In the genomic region with DNA sequence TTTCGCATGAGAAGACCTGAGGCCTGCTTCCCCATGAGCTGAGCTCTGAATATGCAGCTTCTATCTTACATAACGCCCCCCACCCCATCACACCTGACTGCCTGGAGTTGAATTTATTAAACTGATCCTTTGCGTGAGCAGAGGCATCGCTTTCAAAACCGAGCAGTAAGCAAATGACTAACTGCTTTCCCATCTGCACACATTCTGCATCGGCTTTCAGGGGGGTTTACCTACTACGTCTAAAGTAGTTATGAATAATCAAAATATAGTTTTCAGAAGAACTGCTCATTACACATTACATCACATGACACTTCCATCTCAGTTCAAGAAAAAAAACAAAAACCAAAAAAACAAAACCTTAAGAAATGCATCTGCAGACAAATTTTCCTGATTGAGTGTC, we compare ENCODE assay signal across 13 cellular contexts. TPM values are rescaled to one million over a fixed set of nuclear protein-coding genes. Genes with fewer than 3 reads are reported as not detected.
DNase-seq lines count a peak whose midpoint lies in the region; ATAC-seq and TF ChIP-seq lines count a peak whose summit lies in the region.
"Had no signal": no experiment of that assay in that cellular context is flagged by ENCODE, and none has a peak within 500 bp of the region (broad histone marks: within the 10 kb centered on the region; RNA-seq: fewer than 3 reads in every experiment).

No MANE protein-coding gene starts in this region.

- no peak overlapping the region for H2AFZ ChIP-seq in mammary epithelial cell (ENCODE audit: low read depth, low read length)

- ATAC-seq in GM18499 (IDR thresholded peaks at IDR 0.05; ENCODE audit: insufficient read depth, unreplicated experiment) (peak; percentile 71), GM19025 (IDR thresholded peaks at IDR 0.05; ENCODE audit: low read depth, unreplicated experiment) (peak; percentile 98), HG02588 (IDR thresholded peaks at IDR 0.05; ENCODE audit: unreplicated experiment) (peak; percentile 90), HG03469 (IDR thresholded peaks at IDR 0.05; ENCODE audit: unreplicated experiment) (peak; percentile 88)
- ATAC-seq: body of pancreas had no signal

- no peaks in the 10 kb centered on the region for H3K79me2 ChIP-seq in mammary epithelial cell (ENCODE audit: insufficient read depth, low read length)

- H3K9me3 ChIP-seq in mammary epithelial cell (replicated peaks; ENCODE audit: insufficient read depth, low read length) (no peaks in the 10 kb centered on the region), sigmoid colon (no peaks in the 10 kb centered on the region), tibial nerve (no peaks in the 10 kb centered on the region)
- H3K9me3 ChIP-seq: body of pancreas had no signal

- H3K4me1 ChIP-seq in mammary epithelial cell (ENCODE audit: insufficient read depth, low read length) = peaks cover 8% of the 10 kb centered on the region
- no peaks in the 10 kb centered on the region for H3K4me1 ChIP-seq in sigmoid colon
- no peaks in the 10 kb centered on the region for H3K4me1 ChIP-seq in tibial nerve
- H3K4me1 ChIP-seq: body of pancreas had no signal

- no peaks in the 10 kb centered on the region for H3K27me3 ChIP-seq in mammary epithelial cell (ENCODE audit: insufficient read depth, low read length)
- no peaks in the 10 kb centered on the region for H3K27me3 ChIP-seq in sigmoid colon
- no peaks in the 10 kb centered on the region for H3K27me3 ChIP-seq in tibial nerve
- H3K27me3 ChIP-seq: body of pancreas had no signal

- no peak overlapping the region for H3K4me3 ChIP-seq in mammary epithelial cell (replicated peaks in 1 of 3; ENCODE audit: insufficient read depth in 1 of 3, low read depth in 2 of 3, low read length in 3 of 3)
- no peak overlapping the region for H3K4me3 ChIP-seq in sigmoid colon
- H3K4me3 ChIP-seq in tibial nerve = no peak overlapping the region
- H3K4me3 ChIP-seq: body of pancreas had no signal

- CTCF ChIA-PET in mammary epithelial cell (lab: Charles Lee; ENCODE audit: low non-redundant PET) = no interaction called here

- H3K36me3 ChIP-seq in mammary epithelial cell (ENCODE audit: insufficient read depth, low read length) (no peaks in the 10 kb centered on the region), sigmoid colon (no peaks in the 10 kb centered on the region), tibial nerve (no peaks in the 10 kb centered on the region)

- no TSS peak for BruUV-seq in mammary epithelial cell (replicated peaks; lab: Mats Ljungman, UMichigan)

- in situ Hi-C loops in mammary epithelial cell (cut with MboI; ENCODE audit: low sequenced_read_pairs in 2 of 2) = no loop called here

- no peaks in the 10 kb centered on the region for H4K20me1 ChIP-seq in mammary epithelial cell (ENCODE audit: insufficient read depth, low read length)

- TF ChIP-seq EP300 in sigmoid colon (IDR thresholded peaks at IDR 0.05) = no peak
- no peak for TF ChIP-seq EP300 in tibial nerve (IDR thresholded peaks at IDR 0.05)

- no peak overlapping the region for H3K27ac ChIP-seq in mammary epithelial cell (ENCODE audit: insufficient read depth, low read depth, low read length)
- no peak overlapping the region for H3K27ac ChIP-seq in sigmoid colon
- no peak overlapping the region for H3K27ac ChIP-seq in tibial nerve
- H3K27ac ChIP-seq: body of pancreas, epithelial cell of prostate had no signal

- TF ChIP-seq POLR2A in sigmoid colon (IDR thresholded peaks at IDR 0.05) (no peak), tibial nerve (IDR thresholded peaks at IDR 0.05) (no peak)

- WGBS in mammary epithelial cell (ENCODE audit: low coverage, missing lambda C conversion rate) = 89% methylated on average over 7 of the region's 7 CpGs
- WGBS in sigmoid colon, 2 donors = 83 to 86% methylated on average over 7 of the region's 7 CpGs
- WGBS in tibial nerve, 2 donors = 86 to 87% methylated on average over 7 of the region's 7 CpGs

- DNase-seq in mammary epithelial cell (no peak), sigmoid colon (no peak), SHP77 (lab: John Stamatoyannopoulos, UW) (no peak), tibial nerve (ENCODE audit: low spot score in 2 of 2) (no peak)
- DNase-seq: body of pancreas, immature natural killer cell, NCI-H2081 treated with DMSO at 0.1 percent for 48 hours, RPMI8226 had no signal

- H3K4me2 ChIP-seq in mammary epithelial cell (ENCODE audit: insufficient read depth, low read depth, low read length) = no peak overlapping the region

- dilution Hi-C loops in mammary epithelial cell (cut with HindIII; ENCODE audit: low sequenced_read_pairs) = no loop called here

- intact Hi-C loops in mammary epithelial cell (cut with micrococcal nuclease) (no loop called here), sigmoid colon (cut with DNase I) (no loop called here)

- no peak overlapping the region for H3K9ac ChIP-seq in mammary epithelial cell (ENCODE audit: insufficient read depth, low read length)

- TF ChIP-seq CTCF in mammary epithelial cell (conservative IDR thresholded peaks at IDR 0.05 in 1 of 2, IDR thresholded peaks at IDR 0.05 in 1 of 2; ENCODE audit: extremely low read depth in 1 of 2, insufficient read depth in 1 of 2, low read depth in 1 of 2, low read length in 2 of 2) (no peak), sigmoid colon (IDR thresholded peaks at IDR 0.05) (no peak), tibial nerve (IDR thresholded peaks at IDR 0.05) (no peak)

RNA-seq across cellular contexts. Expression of gene EGR2, which starts 54.7 kb away (rescaled TPM):
- total RNA-seq in mammary epithelial cell (1 to 10 TPM in 1 of 2 donors, under 1 TPM in 1; 0.64 to 1.2 TPM), sigmoid colon (1 to 10 TPM; 1.7 to 3.4 (median 1.8) TPM), tibial nerve (10 to 100 TPM; 19.4 to 35.4 (median 27.7) TPM)
- polyA plus RNA-seq in mammary epithelial cell (0.23 TPM), sigmoid colon (1 to 10 TPM in 2 of 3 donors, under 1 TPM in 1; 0.23 to 2.2 (median 1.8) TPM)
- not detected for polyA minus RNA-seq in mammary epithelial cell

Comparison
In these comparisons a context has a peak if more than half of its experiments do, and no peak if none do; other contexts are left out.
1. RNA of gene EGR2, which starts 54.7 kb away (total RNA-seq): 19.4 to 35.4 TPM in tibial nerve; 1.7 to 3.4 TPM in sigmoid colon and 0.64 to 1.2 TPM in mammary epithelial cell; every median in the first group is over 4 times any median in the second.
2. Peak in every context shown above with its lines, with median percentiles within 50 percentile points of each other: ATAC-seq.